ENCODE assay signal across 8 cellular contexts in genomic region chr11:2892215-2893020, GRCh38. TPM values are rescaled to one million over a fixed set of nuclear protein-coding genes. Genes with fewer than 3 reads are reported as not detected.
A peak's percentile ranks its signal among the peaks of the same experiment; 100 is the strongest.
DNase-seq lines count a peak whose midpoint lies in the region; ATAC-seq, FAIRE-seq and TF ChIP-seq lines count a peak whose summit lies in the region.

No MANE protein-coding gene starts in this region.

- in situ Hi-C loops in K562 (cut with MboI) = no loop called here

- peak; percentile 90 to 91 for TF ChIP-seq RAD21 in K562 (CRISPR knock-in tag; conservative IDR thresholded peaks at IDR 0.05 in 1 of 2, IDR thresholded peaks at IDR 0.05 in 1 of 2)

- H3K79me2 ChIP-seq in Loucy (ENCODE audit: insufficient read depth, low read length) = no peaks in the 10 kb centered on the region
- H3K79me2 ChIP-seq in K562 (ENCODE audit: control insufficient read depth, insufficient read depth, low read length) = no peaks in the 10 kb centered on the region

- H3K9me1 ChIP-seq in K562 (ENCODE audit: control insufficient read depth, insufficient read depth, low read length) = no peaks in the 10 kb centered on the region

- H4K20me1 ChIP-seq in Loucy (ENCODE audit: insufficient read depth, low read length, poor library complexity, severe bottlenecking) = no peaks in the 10 kb centered on the region
- H4K20me1 ChIP-seq in K562 (replicated peaks; ENCODE audit: control insufficient read depth, insufficient read depth, low read length) = no peaks in the 10 kb centered on the region

- H3K9ac ChIP-seq in Loucy (ENCODE audit: low read depth, low read length, poor library complexity, severe bottlenecking) (peak overlapping the region; percentile 82), K562 (ENCODE audit: insufficient read depth in 1 of 2, low read depth in 2 of 2, low read length in 2 of 2) (peak overlapping the region; percentile 56 to 92; a peak in 3 of 4 replicates), iPS-18a (ENCODE audit: low read length) (peak overlapping the region; percentile 55)

- no peaks in the 10 kb centered on the region for H3K27me3 ChIP-seq in Loucy (ENCODE audit: insufficient read depth, low read length, poor library complexity, severe bottlenecking)
- H3K27me3 ChIP-seq in K562 (ENCODE audit: control insufficient read depth in 2 of 2, insufficient read depth in 2 of 2, low read length in 2 of 2) = no peaks in the 10 kb centered on the region
- peaks cover 17% of the 10 kb centered on the region for H3K27me3 ChIP-seq in iPS-18a (ENCODE audit: control insufficient read depth, insufficient read depth, low read length)

- no peaks in the 10 kb centered on the region for H3K9me3 ChIP-seq in Loucy (ENCODE audit: insufficient read depth, low read depth, low read length)
- H3K9me3 ChIP-seq in K562 (replicated peaks; ENCODE audit: control insufficient read depth, insufficient read depth, low read depth, low read length) = no peaks in the 10 kb centered on the region
- H3K9me3 ChIP-seq in iPS-18a (ENCODE audit: control insufficient read depth, low read depth, low read length) = no peaks in the 10 kb centered on the region

- POLR2A ChIA-PET in K562 (lab: Yijun Ruan, JAX) = interaction anchor here (0.5 to 2.8 kb wide), 10 partner anchors 22 to 361 kb away, joined by 3 to 13 read pairs (median 4); partner anchors contain the start of genes KCNQ1OT1 and PHLDA2

- H3K9me2 ChIP-seq in Loucy (replicated peaks; ENCODE audit: low read depth, low read length) = no peaks in the 10 kb centered on the region

- H3K4me3 ChIP-seq in Loucy (ENCODE audit: low read length, poor library complexity, severe bottlenecking) (peak overlapping the region; percentile 79), K562 (peak overlapping the region; percentile 34), iPS-18a (ENCODE audit: low read length) (peak overlapping the region; percentile 47)

- BruUV-seq in K562 (replicated peaks; lab: Mats Ljungman, UMichigan) = no TSS peak

- CTCF ChIA-PET in K562 (lab: Yijun Ruan, JAX; ENCODE audit: low intra/inter-chr PET ratio) = interaction anchor here (1.6 to 10.6 kb wide), 2 partner anchors 38 to 358 kb away, joined by 6 to 228 read pairs; no protein-coding TSS in a partner anchor

- no peak for TF ChIP-seq EP300 in K562 (IDR thresholded peaks at IDR 0.05; ENCODE audit: low read length)

- H3K36me3 ChIP-seq in Loucy (ENCODE audit: insufficient read depth, low read length) = no peaks in the 10 kb centered on the region
- no peaks in the 10 kb centered on the region for H3K36me3 ChIP-seq in K562 (ENCODE audit: control insufficient read depth, insufficient read depth, low read length)
- no peaks in the 10 kb centered on the region for H3K36me3 ChIP-seq in iPS-18a (ENCODE audit: control insufficient read depth, low read depth, low read length)

- DNase-seq in GM03348 (ENCODE audit: low spot score) = peak; percentile 82
- DNase-seq in T-helper 2 cell = peak in 4 of 5 experiments; percentile 39 to 81 (median 46)
- DNase-seq in K562 (ENCODE audit: extremely low read depth in 1 of 4, low spot score in 3 of 4) = peak; percentile 76 to 87 (median 80)
- peak; percentile 44 to 64 for DNase-seq in stimulated activated CD4-positive, alpha-beta T cell treated with anti-CD3 and anti-CD28 coated beads, Interleukin-12 subunit alpha, Interleukin-12 subunit beta, amount 100 ng/mL, for 24 hours (ENCODE audit: low read depth in 2 of 2)
- no peak for DNase-seq in GM19240 (ENCODE audit: insufficient read length, low spot score)
- DNase-seq in posterior vena cava (ENCODE audit: low spot score) = no peak

- intact Hi-C loops in K562 (cut with micrococcal nuclease) = loop anchor here (1.0 to 10.0 kb wide), 5 partner anchors 38 to 588 kb away; partner anchors contain the start of genes C11orf21 and TSPAN32
- intact Hi-C loops in posterior vena cava (cut with DNase I) = loop anchor here (5.0 to 10.0 kb wide), 2 partner anchors 465 to 588 kb away; partner anchors contain the start of genes C11orf21 (in 1 of the 2) and TSPAN32 (in 1 of the 2)

- H3F3A ChIP-seq in Loucy (ENCODE audit: low read depth) = no peaks in the 10 kb centered on the region

- H3K27ac ChIP-seq in K562 (ENCODE audit: extremely low read depth, low read depth, low read length) (peak overlapping the region; percentile 63), iPS-18a (ENCODE audit: low read length) (peak overlapping the region; percentile 67)

- FAIRE-seq in K562 (lab: Jason Lieb, UNC) = no peak

- WGBS in K562 (ENCODE audit: insufficient coverage, low coverage, missing lambda C conversion rate) = 16% methylated on average over 16 of the region's 36 CpGs

- peak; percentile 80 for ATAC-seq in K562

- peak overlapping the region; percentile 71 for H3K4me2 ChIP-seq in Loucy (ENCODE audit: low read depth, low read length, poor library complexity, severe bottlenecking)
- H3K4me2 ChIP-seq in K562 (ENCODE audit: insufficient read depth, low read length) = peak overlapping the region; percentile 77

- peaks cover 38% of the 10 kb centered on the region for H3K4me1 ChIP-seq in Loucy (ENCODE audit: insufficient read depth, low read length, poor library complexity, severe bottlenecking)
- H3K4me1 ChIP-seq in K562 (replicated peaks in 1 of 2; ENCODE audit: control insufficient read depth in 2 of 2, insufficient read depth in 2 of 2, low read length in 2 of 2) = peaks cover 30 to 65% of the 10 kb centered on the region in 2 experiments
- H3K4me1 ChIP-seq in iPS-18a (ENCODE audit: control insufficient read depth, low read depth, low read length) = peaks cover 12% of the 10 kb centered on the region

- peak; percentile 53 for TF ChIP-seq POLR2A in K562 (conservative IDR thresholded peaks at IDR 0.05)

- H2AFZ ChIP-seq in Loucy (ENCODE audit: low read length) (peak overlapping the region; percentile 72), K562 (ENCODE audit: low read depth, low read length) (peak overlapping the region; percentile 95)

- TF ChIP-seq CTCF in Loucy (conservative IDR thresholded peaks at IDR 0.05; ENCODE audit: low read length) (peak; percentile 88), K562 (IDR thresholded peaks at IDR 0.05 in 2 of 3, conservative IDR thresholded peaks at IDR 0.05 in 1 of 3; ENCODE audit: insufficient read depth in 2 of 3, low read depth in 1 of 3, low read length in 3 of 3) (peak; percentile 88 to 93 (median 93))

TF ChIP-seq in K562, 482 proteins besides CTCF, POLR2A, EP300 and RAD21 (continues in another document):
- TF ChIP-seq BRD4 (IDR thresholded peaks at IDR 0.05) = 0 out of 2 replicates have a peak, but pooled peaks have one; percentile 35

RNA-seq across cellular contexts. Expression of gene CDKN1C, which starts 6.8 kb away (rescaled TPM):
- 7.1 and 13.9 TPM in 2 replicates for total RNA-seq in K562 (2011; cell fraction: chromatin; rRNA removed; ENCODE audit: low replicate concordance)
- 20.5 and 24.5 TPM in 2 replicates for total RNA-seq in K562 (2011; cell fraction: nucleolus; rRNA removed)
- 10.9 and 11.1 TPM in 2 replicates for total RNA-seq in K562 (2011; cell fraction: nucleoplasm; rRNA removed)
- total RNA-seq in K562 (2014; rRNA removed) = 19.2 and 23.5 TPM in 2 replicates
- total RNA-seq in K562 (2014; rRNA removed; fragmentation: Illumina TruSeq; extraction: Trizol) = 3.5 and 4.0 TPM in 2 replicates
- total RNA-seq in K562 (2015; rRNA removed; fragmentation: Illumina TruSeq; extraction: Trizol) = 2.8 and 3.5 TPM in 2 replicates
- total RNA-seq in K562 (2021) = 21.1 and 21.9 TPM in 2 replicates
- 9.2 and 17.4 TPM in 2 replicates for polyA plus RNA-seq in K562 (2011; rRNA removed)
- 12.9 and 29.1 TPM in 2 replicates for polyA plus RNA-seq in K562 (2011; cell fraction: cytosol; rRNA removed)
- 25.4 and 25.7 TPM in 2 replicates for polyA plus RNA-seq in K562 (2011; cell fraction: nucleus; rRNA removed)
- 10.9 and 13.2 TPM in 2 replicates for polyA plus RNA-seq in K562 (2012)
- 3.9 and 5.2 TPM in 2 replicates for polyA plus RNA-seq in K562 (2014; fragmentation: Illumina TruSeq; extraction: Trizol)
- 10 to 100 TPM in 1 of 2 experiments, 1 to 10 TPM in 1; 9.3 to 18.7 TPM for polyA plus RNA-seq in K562 (2014; fragmentation: Nextera tagmentation; extraction: Ambion mirVana)
- 11.0 and 13.0 TPM in 2 replicates for polyA plus RNA-seq in K562 (2014; rRNA removed)
- 4.8 and 6.4 TPM in 2 replicates for polyA minus RNA-seq in K562 (2011; rRNA and poly(A)+ RNA removed)
- polyA minus RNA-seq in K562 (2011; cell fraction: cytosol; rRNA and poly(A)+ RNA removed) = 11.8 and 22.5 TPM in 2 replicates
- polyA minus RNA-seq in K562 (2011; cell fraction: nucleus; rRNA and poly(A)+ RNA removed) = 7.5 and 8.9 TPM in 2 replicates
- 10 to 100 TPM; 23.6 to 58.8 TPM for total RNA-seq in posterior vena cava

RNA-seq across cellular contexts. Expression of gene PHLDA2, which starts 36.8 kb away (rescaled TPM):
- total RNA-seq in K562 (2011; cell fraction: chromatin; rRNA removed; ENCODE audit: low replicate concordance) = 3.2 and 7.8 TPM in 2 replicates
- 13.6 and 14.7 TPM in 2 replicates for total RNA-seq in K562 (2011; cell fraction: nucleolus; rRNA removed)
- total RNA-seq in K562 (2011; cell fraction: nucleoplasm; rRNA removed) = 5.4 and 5.7 TPM in 2 replicates
- total RNA-seq in K562 (2014; rRNA removed) (14.8 and 26.2 TPM in 2 replicates), K562 (2014; rRNA removed; fragmentation: Illumina TruSeq; extraction: Trizol) (0.70 and 0.76 TPM in 2 replicates), K562 (2015; rRNA removed; fragmentation: Illumina TruSeq; extraction: Trizol) (5.7 and 6.3 TPM in 2 replicates), K562 (2021) (42.4 and 43.2 TPM in 2 replicates), posterior vena cava (1 to 10 TPM; 4.6 to 8.1 TPM)
- polyA plus RNA-seq in K562 (2011; rRNA removed) (4.7 and 4.9 TPM in 2 replicates), K562 (2014; fragmentation: Illumina TruSeq; extraction: Trizol) (4.0 and 24.8 TPM in 2 replicates), K562 (2014; fragmentation: Nextera tagmentation; extraction: Ambion mirVana) (under 1 TPM; 0.43 to 0.87 TPM), K562 (2014; rRNA removed) (33.6 and 37.8 TPM in 2 replicates)
- polyA plus RNA-seq in K562 (2011; cell fraction: cytosol; rRNA removed) = 19.3 and 101 TPM in 2 replicates
- 10.5 and 21.0 TPM in 2 replicates for polyA plus RNA-seq in K562 (2011; cell fraction: nucleus; rRNA removed)
- polyA plus RNA-seq in K562 (2012) = 26.8 and 31.0 TPM in 2 replicates
- polyA minus RNA-seq in K562 (2011; rRNA and poly(A)+ RNA removed) = 0.84 and 1.1 TPM in 2 replicates
- polyA minus RNA-seq in K562 (2011; cell fraction: cytosol; rRNA and poly(A)+ RNA removed) = 14.8 and 27.2 TPM in 2 replicates
- polyA minus RNA-seq in K562 (2011; cell fraction: nucleus; rRNA and poly(A)+ RNA removed) = 11.8 and 14.1 TPM in 2 replicates

Comparison
In these comparisons a context has a peak if more than half of its experiments do, and no peak if none do; other contexts are left out.
1. DNase-seq: peak in GM03348 (single experiment), T-helper 2 cell (4 of 5), K562 (4 of 4) and stimulated activated CD4-positive, alpha-beta T cell treated with anti-CD3 and anti-CD28 coated beads, Interleukin-12 subunit alpha, Interleukin-12 subunit beta, amount 100 ng/mL, for 24 hours (2 of 2); none in GM19240 (single experiment) and posterior vena cava (single experiment).
2. Peak in every context shown above with its lines, with median percentiles within 50 percentile points of each other: H3K4me3 ChIP-seq and H3K9ac ChIP-seq.